14 cellular contexts compared by ENCODE assay signal in genomic region chr1:210496063-210496462, GRCh38.
DNase-seq lines count a peak whose midpoint lies in the region; ATAC-seq, FAIRE-seq and TF ChIP-seq lines count a peak whose summit lies in the region.
"Had no signal": no experiment of that assay in that cellular context is flagged by ENCODE, and none has a peak within 500 bp of the region (broad histone marks: within the 10 kb centered on the region; RNA-seq: fewer than 3 reads in every experiment).

No MANE protein-coding gene starts in this region.

- TF ChIP-seq CTCF in brain microvascular endothelial cell (IDR thresholded peaks at IDR 0.05; ENCODE audit: low read depth, low read length, missing control alignments) (no peak), left ventricle myocardium inferior (IDR thresholded peaks at IDR 0.05; ENCODE audit: borderline replicate concordance) (no peak)

- H3K4me1 ChIP-seq in left ventricle myocardium inferior: no peaks in the 10 kb centered on the region
- H3K4me1 ChIP-seq: stomach had no signal

- peak; percentile 40 for DNase-seq in H54 (ENCODE audit: insufficient read length, low spot score)
- DNase-seq in brain microvascular endothelial cell: peak; percentile 67
- peak; percentile 27 for DNase-seq in left ventricle myocardium inferior
- DNase-seq in NCI-H146 treated with DMSO at 0.1 percent for 48 hours (lab: John Stamatoyannopoulos, UW; ENCODE audit: unreplicated experiment): no peak
- DNase-seq: activated CD4-positive, alpha-beta T cell treated with anti-CD3 and anti-CD28 coated beads for 4 hours; activated T-cell treated with anti-CD3 and anti-CD28 coated beads, Interleukin-2, amount 50 U/mL, for 24 hours; Calu3; NCI-H1417; stomach had no signal

- FAIRE-seq in H54 (lab: Jason Lieb, UNC): peak; percentile 78

- in situ Hi-C loops in brain microvascular endothelial cell (cut with HindIII; ENCODE audit: low pct_ligation_motif_present, low sequenced_read_pairs): no loop called here

- H3K4me3 ChIP-seq in brain microvascular endothelial cell (ENCODE audit: low read depth, low read length) (no peak overlapping the region), left ventricle myocardium inferior (no peak overlapping the region)
- H3K4me3 ChIP-seq: skin epidermis, stomach had no signal

- ATAC-seq in GM19467 (IDR thresholded peaks at IDR 0.05; ENCODE audit: unreplicated experiment) (no peak), HG03139 (IDR thresholded peaks at IDR 0.05; ENCODE audit: unreplicated experiment) (no peak)
- ATAC-seq: Panc1 had no signal

- no peak for TF ChIP-seq POLR2A in H54 (IDR thresholded peaks at IDR 0.05; ENCODE audit: low read depth, low read length)

- H3K36me3 ChIP-seq in brain microvascular endothelial cell (replicated peaks): no peaks in the 10 kb centered on the region
- no peaks in the 10 kb centered on the region for H3K36me3 ChIP-seq in left ventricle myocardium inferior
- H3K36me3 ChIP-seq: stomach had no signal

- intact Hi-C loops in left ventricle myocardium inferior (cut with micrococcal nuclease): no loop called here

- H3K9me3 ChIP-seq in left ventricle myocardium inferior (replicated peaks): no peaks in the 10 kb centered on the region
- H3K9me3 ChIP-seq: stomach had no signal

- no peaks in the 10 kb centered on the region for H3K27me3 ChIP-seq in brain microvascular endothelial cell (replicated peaks)
- H3K27me3 ChIP-seq in left ventricle myocardium inferior (ENCODE audit: low read depth): no peaks in the 10 kb centered on the region
- H3K27me3 ChIP-seq: stomach had no signal

- no peak overlapping the region for H3K27ac ChIP-seq in brain microvascular endothelial cell
- no peak overlapping the region for H3K27ac ChIP-seq in left ventricle myocardium inferior (replicated peaks)
- peak overlapping the region; percentile 17 for H3K27ac ChIP-seq in temporal lobe (ENCODE audit: low read depth, low read length)
- H3K27ac ChIP-seq: stomach had no signal
